Comparison of ENCODE assay signal across 20 cellular contexts in genomic region chr2:27653397-27653796, GRCh38. TPM values are rescaled to one million over a fixed set of nuclear protein-coding genes. Genes with fewer than 3 reads are reported as not detected.
A peak's percentile ranks its signal among the peaks of the same experiment; 100 is the strongest.
DNase-seq lines count a peak whose midpoint lies in the region; ATAC-seq and TF ChIP-seq lines count a peak whose summit lies in the region.
"Had no signal": no experiment of that assay in that cellular context is flagged by ENCODE, and none has a peak within 500 bp of the region (broad histone marks: within the 10 kb centered on the region; RNA-seq: fewer than 3 reads in every experiment).

No MANE protein-coding gene starts in this region.

- no peaks in the 10 kb centered on the region for H3K9me3 Mint-ChIP-seq in natural killer cell
- no peaks in the 10 kb centered on the region for H3K9me3 Mint-ChIP-seq in natural killer cell treated with Interleukin-12 subunit alpha and Interleukin-12 subunit beta and Interleukin-15 and Interleukin-18, amount 100 ng/mL, for 72 hours
- H3K9me3 Mint-ChIP-seq: naive B cell; stimulated activated naive CD8-positive, alpha-beta T cell treated with anti-CD3 and anti-CD28 coated beads, Interleukin-15, amount 100 ng/mL, for 72 hours; T-helper 2 cell treated with Interferon-gamma antibody and Interleukin-4, amounts not matched to agents 5 μg/mL and 100 μg/mL, for 36 hours had no signal

- no peak overlapping the region for H3K4me3 ChIP-seq in epithelial cell of esophagus (ENCODE audit: low read length)
- H3K4me3 ChIP-seq: dorsolateral prefrontal cortex, prostate gland had no signal

- TF ChIP-seq CTCF in natural killer cell (IDR thresholded peaks at IDR 0.05) (no peak), epithelial cell of esophagus (IDR thresholded peaks at IDR 0.05; ENCODE audit: insufficient read depth, low read depth, low read length, missing control alignments) (no peak)

- peak overlapping the region; percentile 5 to 85 for H3K27ac Mint-ChIP-seq in natural killer cell
- peak overlapping the region in 1 of 2 donors; percentile 8 for H3K27ac Mint-ChIP-seq in natural killer cell treated with Interleukin-12 subunit alpha and Interleukin-12 subunit beta and Interleukin-15 and Interleukin-18, amount 100 ng/mL, for 72 hours
- H3K27ac Mint-ChIP-seq in T-helper 17 cell, result peak overlapping the region; percentile 34
- H3K27ac Mint-ChIP-seq: T-helper 2 cell treated with Interferon-gamma antibody and Interleukin-4, amounts not matched to agents 5 μg/mL and 100 μg/mL, for 36 hours had no signal

- in situ Hi-C loops in G401 (cut with HindIII; ENCODE audit: low sequenced_read_pairs), result no loop called here

- H3K4me3 Mint-ChIP-seq in natural killer cell (no peak overlapping the region), T-helper 17 cell (no peak overlapping the region)
- no peak overlapping the region for H3K4me3 Mint-ChIP-seq in natural killer cell treated with Interleukin-12 subunit alpha and Interleukin-12 subunit beta and Interleukin-15 and Interleukin-18, amount 100 ng/mL, for 72 hours
- H3K4me3 Mint-ChIP-seq: stimulated activated naive CD8-positive, alpha-beta T cell treated with anti-CD3 and anti-CD28 coated beads, Interleukin-15, amount 100 ng/mL, for 72 hours; T-helper 2 cell treated with Interferon-gamma antibody and Interleukin-4, amounts not matched to agents 5 μg/mL and 100 μg/mL, for 36 hours had no signal

- no peaks in the 10 kb centered on the region for H3K9me3 ChIP-seq in T-helper 17 cell (ENCODE audit: control insufficient read depth, low read length, poor library complexity, severe bottlenecking)
- H3K9me3 ChIP-seq: prostate gland had no signal

- H3K27me3 Mint-ChIP-seq in natural killer cell (ENCODE audit: low read depth in 2 of 2) (no peaks in the 10 kb centered on the region), T-helper 17 cell (no peaks in the 10 kb centered on the region)
- H3K27me3 Mint-ChIP-seq in natural killer cell treated with Interleukin-12 subunit alpha and Interleukin-12 subunit beta and Interleukin-15 and Interleukin-18, amount 100 ng/mL, for 72 hours, result no peaks in the 10 kb centered on the region
- H3K27me3 Mint-ChIP-seq: naive B cell; stimulated activated naive CD8-positive, alpha-beta T cell treated with anti-CD3 and anti-CD28 coated beads, Interleukin-15, amount 100 ng/mL, for 72 hours had no signal

- ATAC-seq in natural killer cell (no peak), T-helper 17 cell (no peak), GM18873 (IDR thresholded peaks at IDR 0.05; ENCODE audit: low FRiP score, unreplicated experiment) (no peak), HG03139 (IDR thresholded peaks at IDR 0.05; ENCODE audit: unreplicated experiment) (no peak)
- ATAC-seq in natural killer cell treated with Interleukin-12 subunit alpha and Interleukin-12 subunit beta and Interleukin-15 and Interleukin-18, amount 100 ng/mL, for 72 hours, result no peak

- H3K36me3 Mint-ChIP-seq in natural killer cell (peaks cover 25% of the 10 kb centered on the region), T-helper 17 cell (ENCODE audit: low read depth) (peaks cover 14% of the 10 kb centered on the region)
- H3K36me3 Mint-ChIP-seq in natural killer cell treated with Interleukin-12 subunit alpha and Interleukin-12 subunit beta and Interleukin-15 and Interleukin-18, amount 100 ng/mL, for 72 hours, result peaks cover 39% of the 10 kb centered on the region

- DNase-seq in natural killer cell (no peak), T-helper 17 cell (no peak), epithelial cell of esophagus (ENCODE audit: low read depth) (peak; percentile 47), DMS53 treated with DMSO at 0.1 percent for 48 hours (lab: John Stamatoyannopoulos, UW; ENCODE audit: unreplicated experiment) (no peak), G401 (ENCODE audit: low spot score) (no peak)
- no peak for DNase-seq in natural killer cell treated with Interleukin-12 subunit alpha and Interleukin-12 subunit beta and Interleukin-15 and Interleukin-18, amount 100 ng/mL, for 72 hours (ENCODE audit: low spot score)
- DNase-seq: activated CD4-positive, CD25-positive, alpha-beta regulatory T cell treated with anti-CD3 and anti-CD28 coated beads, Interleukin-2, amount 50 U/mL, for 72 hours; activated T-cell treated with anti-CD3 and anti-CD28 coated beads for 4 hours; anterior cingulate cortex; Calu3; dorsolateral prefrontal cortex; hypothalamus; KBM-7; naive B cell; NCI-H1105 treated with DMSO at 0.1 percent for 48 hours; stimulated activated naive CD8-positive, alpha-beta T cell treated with anti-CD3 and anti-CD28 coated beads, Interleukin-15, amount 100 ng/mL, for 72 hours had no signal

- H3K4me1 Mint-ChIP-seq in natural killer cell (peaks cover 0 to 7% of the 10 kb centered on the region in 2 donors), T-helper 17 cell (peaks cover 7% of the 10 kb centered on the region)
- H3K4me1 Mint-ChIP-seq in natural killer cell treated with Interleukin-12 subunit alpha and Interleukin-12 subunit beta and Interleukin-15 and Interleukin-18, amount 100 ng/mL, for 72 hours (ENCODE audit: low read depth in 2 of 2), result peaks cover 5 to 9% of the 10 kb centered on the region in 2 donors

- intact Hi-C loops in natural killer cell (cut with micrococcal nuclease), result no loop called here

RNA-seq across cellular contexts. Expression of gene SUPT7L, which starts 10.0 kb away (rescaled TPM):
- total RNA-seq in natural killer cell (10 to 100 TPM; 52.2 to 53.7 (median 52.8) TPM), T-helper 17 cell (10 to 100 TPM; 48.8 to 51.1 TPM)
- 10 to 100 TPM; 32.9 to 41.9 TPM for total RNA-seq in natural killer cell treated with Interleukin-12 subunit alpha and Interleukin-12 subunit beta and Interleukin-15 and Interleukin-18, amount 100 ng/mL, for 72 hours
- 19.0 and 29.8 TPM in 2 replicates for total RNA-seq in G401 (2014; rRNA removed; shearing (Covaris generic))

RNA-seq across cellular contexts. Expression of gene SLC4A1AP, which starts 10.3 kb away (rescaled TPM):
- total RNA-seq in natural killer cell, result 10 to 100 TPM; 22.0 to 26.0 (median 24.8) TPM
- total RNA-seq in natural killer cell treated with Interleukin-12 subunit alpha and Interleukin-12 subunit beta and Interleukin-15 and Interleukin-18, amount 100 ng/mL, for 72 hours, result 10 to 100 TPM; 31.1 to 33.3 TPM
- 10 to 100 TPM; 18.2 to 18.7 TPM for total RNA-seq in T-helper 17 cell
- total RNA-seq in G401 (2014; rRNA removed; shearing (Covaris generic)), result 36.1 and 41.5 TPM in 2 replicates

RNA-seq across cellular contexts. Expression of gene GPN1, which starts 24.5 kb away (rescaled TPM):
- total RNA-seq in natural killer cell, result 10 to 100 TPM; 31.5 to 36.1 (median 34.9) TPM
- total RNA-seq in natural killer cell treated with Interleukin-12 subunit alpha and Interleukin-12 subunit beta and Interleukin-15 and Interleukin-18, amount 100 ng/mL, for 72 hours, result 10 to 100 TPM; 32.7 to 36.9 TPM
- 10 to 100 TPM; 27.6 to 27.7 TPM for total RNA-seq in T-helper 17 cell
- 45.7 and 63.6 TPM in 2 replicates for total RNA-seq in G401 (2014; rRNA removed; shearing (Covaris generic))

RNA-seq across cellular contexts. Expression of gene CCDC121, which starts 24.6 kb away (rescaled TPM):
- total RNA-seq in natural killer cell (under 1 TPM; 0.25 to 0.58 (median 0.42) TPM), T-helper 17 cell (1 to 10 TPM; 1.3 TPM)
- under 1 TPM in 1 of 2 donors, not detected in 1; 0.36 TPM for total RNA-seq in natural killer cell treated with Interleukin-12 subunit alpha and Interleukin-12 subunit beta and Interleukin-15 and Interleukin-18, amount 100 ng/mL, for 72 hours
- 2.9 and 4.2 TPM in 2 replicates for total RNA-seq in G401 (2014; rRNA removed; shearing (Covaris generic))
